ENCODE assay signal across 8 cellular contexts in the genomic region with DNA sequence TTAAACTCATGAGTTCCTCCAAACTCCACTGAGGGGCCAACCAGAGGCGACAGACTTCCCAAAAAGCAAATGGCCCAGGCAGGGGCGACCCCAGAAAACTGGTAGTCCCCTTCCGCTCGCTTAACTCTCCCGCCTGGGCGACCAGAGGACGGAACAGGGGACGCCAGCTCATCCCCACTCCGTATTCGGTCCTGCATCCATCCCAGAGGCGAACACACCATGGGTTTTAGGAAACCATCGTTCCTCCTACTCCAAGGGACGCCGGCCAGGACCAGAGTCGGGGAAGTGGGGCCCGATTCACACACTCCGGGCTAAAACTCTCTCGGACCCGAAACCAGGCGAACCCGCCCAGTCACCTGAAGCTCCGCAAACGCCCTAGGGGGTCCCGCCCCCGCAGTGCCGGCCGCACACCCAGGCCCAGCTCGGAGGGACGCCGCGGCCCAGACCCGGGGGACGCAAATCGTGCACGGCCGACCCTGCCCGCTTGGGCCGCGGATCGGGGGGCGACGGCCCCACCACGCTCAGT. TPM values are rescaled to one million over a fixed set of nuclear protein-coding genes. Genes with fewer than 3 reads are reported as not detected.
A peak's percentile ranks its signal among the peaks of the same experiment; 100 is the strongest.
DNase-seq lines count a peak whose midpoint lies in the region; ATAC-seq, FAIRE-seq and TF ChIP-seq lines count a peak whose summit lies in the region.

No MANE protein-coding gene starts in this region.

- DNase-seq in T-helper 2 cell treated with Interferon-gamma antibody and Interleukin-4, amounts not matched to agents 5 μg/mL and 100 μg/mL, for 36 hours (ENCODE audit: low spot score), result peak; percentile 36
- DNase-seq in cardiac fibroblast (ENCODE audit: low read depth in 2 of 2) (peak; percentile 15 to 30), kidney (peak; percentile 84), NCI-H187 (lab: John Stamatoyannopoulos, UW) (no peak)
- peak; percentile 45 to 46 for DNase-seq in stimulated activated CD4-positive, alpha-beta T cell treated with anti-CD3 and anti-CD28 coated beads, Interleukin-2, amount 100 ng/mL, for 24 hours

- H3K9me3 Mint-ChIP-seq in T-helper 2 cell treated with Interferon-gamma antibody and Interleukin-4, amounts not matched to agents 5 μg/mL and 100 μg/mL, for 36 hours, result peaks cover 14% of the 10 kb centered on the region

- H3K36me3 ChIP-seq in BLaER1 (peaks cover 21% of the 10 kb centered on the region; the same call in 1 of the 2 replicates), kidney (ENCODE audit: control insufficient read depth in 1 of 2, insufficient read depth in 2 of 2, low read length in 2 of 2) (no peaks in the 10 kb centered on the region)

- H3K27ac Mint-ChIP-seq in T-helper 2 cell treated with Interferon-gamma antibody and Interleukin-4, amounts not matched to agents 5 μg/mL and 100 μg/mL, for 36 hours, result peak overlapping the region; percentile 80

- H3K4me1 ChIP-seq in BLaER1 (peaks cover 59% of the 10 kb centered on the region), kidney (ENCODE audit: control insufficient read depth in 1 of 2, insufficient read depth in 1 of 2, low read depth in 1 of 2, low read length in 2 of 2) (peaks cover 2 to 7% of the 10 kb centered on the region in 2 donors)

- H3K4me1 Mint-ChIP-seq in T-helper 2 cell treated with Interferon-gamma antibody and Interleukin-4, amounts not matched to agents 5 μg/mL and 100 μg/mL, for 36 hours (ENCODE audit: low read depth), result peaks cover 40% of the 10 kb centered on the region

- H3K9ac ChIP-seq in BLaER1 (peak overlapping the region; percentile 99), kidney (ENCODE audit: low read length in 2 of 2) (peak overlapping the region; percentile 52 to 74)

- H3K4me3 Mint-ChIP-seq in T-helper 2 cell treated with Interferon-gamma antibody and Interleukin-4, amounts not matched to agents 5 μg/mL and 100 μg/mL, for 36 hours, result peak overlapping the region; percentile 95

- peak overlapping the region; percentile 99 for H3K27ac ChIP-seq in BLaER1
- H3K27ac ChIP-seq in kidney (ENCODE audit: low read depth in 2 of 2, low read length in 2 of 2), result peak overlapping the region; percentile 68 to 74

- H3K4me3 ChIP-seq in BLaER1, result peak overlapping the region; percentile 97
- H3K4me3 ChIP-seq in cardiac fibroblast (replicated peaks in 1 of 2; ENCODE audit: low read depth in 2 of 2, low read length in 2 of 2), result peak overlapping the region; percentile 83 to 90
- peak overlapping the region; percentile 86 to 95 for H3K4me3 ChIP-seq in kidney (ENCODE audit: low read length in 2 of 2)

- peaks cover 13% of the 10 kb centered on the region for H3K36me3 Mint-ChIP-seq in T-helper 2 cell treated with Interferon-gamma antibody and Interleukin-4, amounts not matched to agents 5 μg/mL and 100 μg/mL, for 36 hours (ENCODE audit: low read depth)

- H3K9me3 ChIP-seq in BLaER1 (no peaks in the 10 kb centered on the region), kidney (ENCODE audit: control insufficient read depth in 1 of 2, low read length in 2 of 2) (no peaks in the 10 kb centered on the region)

- peak; percentile 50 for ATAC-seq in GM19324 (IDR thresholded peaks at IDR 0.05; ENCODE audit: low FRiP score, unreplicated experiment)
- ATAC-seq in HG03354 (IDR thresholded peaks at IDR 0.05; ENCODE audit: poor library complexity, severe bottlenecking, unreplicated experiment), result peak; percentile 42

- H3K27me3 ChIP-seq in BLaER1, result no peaks in the 10 kb centered on the region

- H3K4me2 ChIP-seq in BLaER1, result peak overlapping the region; percentile 80

- FAIRE-seq in kidney (lab: Jason Lieb, UNC), result no peak

- TF ChIP-seq CTCF in cardiac fibroblast (IDR thresholded peaks at IDR 0.05; ENCODE audit: low read depth, low read length) (no peak), kidney (IDR thresholded peaks at IDR 0.05; ENCODE audit: borderline replicate concordance, extremely low read depth, insufficient read depth) (no peak)

- H4K20me1 ChIP-seq in BLaER1, result peaks cover 48% of the 10 kb centered on the region

- no peaks in the 10 kb centered on the region for H3K27me3 Mint-ChIP-seq in T-helper 2 cell treated with Interferon-gamma antibody and Interleukin-4, amounts not matched to agents 5 μg/mL and 100 μg/mL, for 36 hours (ENCODE audit: low read depth)

- intact Hi-C loops in kidney (cut with DNase I), result no loop called here

RNA-seq across cellular contexts. Expression of gene TEX10, which starts 0.5 kb away (rescaled TPM):
- total RNA-seq in kidney, result 12.1 TPM
- 6.8 TPM for polyA plus RNA-seq in kidney (ENCODE audit: insufficient read depth, low read depth, low replicate concordance)

Comparison
In these comparisons a context has a peak if more than half of its experiments do, and no peak if none do; other contexts are left out.
1. DNase-seq: peak in T-helper 2 cell treated with Interferon-gamma antibody and Interleukin-4, amounts not matched to agents 5 μg/mL and 100 μg/mL, for 36 hours (single experiment), cardiac fibroblast (2 of 2), kidney (single experiment) and stimulated activated CD4-positive, alpha-beta T cell treated with anti-CD3 and anti-CD28 coated beads, Interleukin-2, amount 100 ng/mL, for 24 hours (2 of 2); none in NCI-H187 (0 of 2).
2. Peak in every context shown above with its lines, with median percentiles within 50 percentile points of each other: H3K4me3 ChIP-seq.